Comparison of ENCODE assay signal across 20 cellular contexts in the genomic region with DNA sequence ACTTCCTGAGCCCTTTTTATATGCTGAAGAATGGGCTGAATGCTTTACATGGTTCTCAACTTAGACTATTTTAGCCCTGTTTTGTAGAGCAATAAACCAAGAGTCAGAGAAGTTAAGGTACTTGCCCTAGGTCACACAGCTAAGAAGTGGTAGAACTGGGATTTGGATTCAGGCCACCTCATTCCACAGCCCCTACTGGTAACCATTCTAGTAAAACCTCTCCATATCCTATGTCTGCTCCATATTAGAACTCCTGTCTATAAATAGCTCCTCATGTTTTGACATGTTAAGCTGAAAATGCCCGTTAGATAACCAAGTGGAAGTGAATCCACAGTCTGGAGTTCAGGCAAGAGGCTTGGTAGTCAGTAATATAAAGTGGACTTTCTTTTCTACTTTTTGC.
"Had no signal": no experiment of that assay in that cellular context is flagged by ENCODE, and none has a peak within 500 bp of the region (broad histone marks: within the 10 kb centered on the region; RNA-seq: fewer than 3 reads in every experiment).

No MANE protein-coding gene starts in this region.

- H3K4me3 ChIP-seq: coronary artery, hepatocyte, ovary, prostate gland, right atrium auricular region, skin epidermis, tibial artery had no signal

- H3K27me3 ChIP-seq: hepatocyte, ovary, right atrium auricular region, tibial artery had no signal

- H3K36me3 ChIP-seq: ovary, prostate gland had no signal

- H3K4me2 ChIP-seq: hepatocyte had no signal

- H3K9me3 Mint-ChIP-seq: activated CD4-positive, alpha-beta memory T cell treated with anti-CD3 and anti-CD28 coated beads, Interleukin-2, amount 10 ng/mL, durations not matched to agents 7 days and 5 days; activated CD4-positive, alpha-beta T cell treated with anti-CD3 and anti-CD28 coated beads, Interleukin-2, amount 10 ng/mL, durations not matched to agents 24 days and 14 days; activated naive CD4-positive, alpha-beta T cell treated with anti-CD3 and anti-CD28 coated beads, Interleukin-2, amount 10 ng/mL, durations not matched to agents 7 days and 5 days; activated T-cell treated with anti-CD3 and anti-CD28 coated beads, Interleukin-2, amount 50 U/mL, for 72 hours; brain; natural killer cell treated with Interleukin-12 subunit alpha and Interleukin-12 subunit beta and Interleukin-15 and Interleukin-18, amount 100 ng/mL, for 72 hours; stimulated activated naive CD8-positive, alpha-beta T cell treated with anti-CD3 and anti-CD28 coated beads, Interleukin-15, amount 100 ng/mL, for 72 hours had no signal

- ATAC-seq: activated CD4-positive, CD25-positive, alpha-beta regulatory T cell treated with anti-CD3 and anti-CD28 coated beads, Interleukin-2, amount 50 U/mL, for 24 hours; activated T-cell treated with anti-CD3 and anti-CD28 coated beads, Interleukin-2, amount 50 U/mL, for 72 hours; left ventricle myocardium superior; natural killer cell treated with Interleukin-12 subunit alpha and Interleukin-12 subunit beta and Interleukin-15 and Interleukin-18, amount 100 ng/mL, for 72 hours; stimulated activated naive CD8-positive, alpha-beta T cell treated with anti-CD3 and anti-CD28 coated beads, Interleukin-15, amount 100 ng/mL, for 72 hours had no signal

- H3K9me3 ChIP-seq: ovary, prostate gland, right atrium auricular region, tibial artery had no signal

- H3K36me3 Mint-ChIP-seq: natural killer cell treated with Interleukin-12 subunit alpha and Interleukin-12 subunit beta and Interleukin-15 and Interleukin-18, amount 100 ng/mL, for 72 hours had no signal

- H2AFZ ChIP-seq: hepatocyte had no signal

- H3K4me1 Mint-ChIP-seq: activated CD4-positive, alpha-beta memory T cell treated with anti-CD3 and anti-CD28 coated beads, Interleukin-2, amount 10 ng/mL, durations not matched to agents 7 days and 5 days; activated CD4-positive, alpha-beta T cell treated with anti-CD3 and anti-CD28 coated beads, Interleukin-2, amount 10 ng/mL, durations not matched to agents 24 days and 14 days; activated naive CD4-positive, alpha-beta T cell treated with anti-CD3 and anti-CD28 coated beads, Interleukin-2, amount 10 ng/mL, durations not matched to agents 7 days and 5 days; brain; stimulated activated naive CD8-positive, alpha-beta T cell treated with anti-CD3 and anti-CD28 coated beads, Interleukin-15, amount 100 ng/mL, for 72 hours had no signal

- H3K27ac ChIP-seq: coronary artery, hepatocyte, ovary, prostate gland, right atrium auricular region, skin epidermis, tibial artery, VCaP had no signal

- H3K27ac Mint-ChIP-seq: activated CD4-positive, alpha-beta memory T cell treated with anti-CD3 and anti-CD28 coated beads, Interleukin-2, amount 10 ng/mL, durations not matched to agents 7 days and 5 days; activated CD4-positive, alpha-beta T cell treated with anti-CD3 and anti-CD28 coated beads, Interleukin-2, amount 10 ng/mL, durations not matched to agents 24 days and 14 days; activated naive CD4-positive, alpha-beta T cell treated with anti-CD3 and anti-CD28 coated beads, Interleukin-2, amount 10 ng/mL, durations not matched to agents 7 days and 5 days; activated T-cell treated with anti-CD3 and anti-CD28 coated beads, Interleukin-2, amount 50 U/mL, for 72 hours had no signal

- DNase-seq: activated CD4-positive, alpha-beta memory T cell treated with anti-CD3 and anti-CD28 coated beads, Interleukin-2, amount 10 ng/mL, durations not matched to agents 7 days and 5 days; activated CD4-positive, alpha-beta T cell treated with anti-CD3 and anti-CD28 coated beads, Interleukin-2, amount 10 ng/mL, durations not matched to agents 24 days and 14 days; activated effector memory CD4-positive, alpha-beta T cell treated with Interleukin-2 at 50 U/mL for 16 hours; activated naive CD4-positive, alpha-beta T cell treated with anti-CD3 and anti-CD28 coated beads, Interleukin-2, amount 10 ng/mL, durations not matched to agents 7 days and 5 days; activated T-cell treated with anti-CD3 and anti-CD28 coated beads, Interleukin-2, amount 50 U/mL, for 72 hours; foreskin melanocyte; left ventricle myocardium superior; ovary; stimulated activated CD4-positive, alpha-beta T cell treated with anti-CD3 and anti-CD28 coated beads, Interleukin-1b, Interleukin-23, amount 100 ng/mL, for 48 hours; stimulated activated naive CD8-positive, alpha-beta T cell treated with anti-CD3 and anti-CD28 coated beads, Interleukin-15, amount 100 ng/mL, for 72 hours; tibial artery had no signal

- H3K79me2 ChIP-seq: hepatocyte had no signal

- H3K4me1 ChIP-seq: prostate gland, right atrium auricular region, tibial artery had no signal

- H3K4me3 Mint-ChIP-seq: activated CD4-positive, alpha-beta memory T cell treated with anti-CD3 and anti-CD28 coated beads, Interleukin-2, amount 10 ng/mL, durations not matched to agents 7 days and 5 days; activated CD4-positive, alpha-beta T cell treated with anti-CD3 and anti-CD28 coated beads, Interleukin-2, amount 10 ng/mL, durations not matched to agents 24 days and 14 days; activated naive CD4-positive, alpha-beta T cell treated with anti-CD3 and anti-CD28 coated beads, Interleukin-2, amount 10 ng/mL, durations not matched to agents 7 days and 5 days; activated T-cell treated with anti-CD3 and anti-CD28 coated beads, Interleukin-2, amount 50 U/mL, for 72 hours; brain; natural killer cell treated with Interleukin-12 subunit alpha and Interleukin-12 subunit beta and Interleukin-15 and Interleukin-18, amount 100 ng/mL, for 72 hours; stimulated activated naive CD8-positive, alpha-beta T cell treated with anti-CD3 and anti-CD28 coated beads, Interleukin-15, amount 100 ng/mL, for 72 hours had no signal

- H3K27me3 Mint-ChIP-seq: activated CD4-positive, alpha-beta memory T cell treated with anti-CD3 and anti-CD28 coated beads, Interleukin-2, amount 10 ng/mL, durations not matched to agents 7 days and 5 days; activated CD4-positive, alpha-beta T cell treated with anti-CD3 and anti-CD28 coated beads, Interleukin-2, amount 10 ng/mL, durations not matched to agents 24 days and 14 days; activated naive CD4-positive, alpha-beta T cell treated with anti-CD3 and anti-CD28 coated beads, Interleukin-2, amount 10 ng/mL, durations not matched to agents 7 days and 5 days; brain; natural killer cell treated with Interleukin-12 subunit alpha and Interleukin-12 subunit beta and Interleukin-15 and Interleukin-18, amount 100 ng/mL, for 72 hours; stimulated activated naive CD8-positive, alpha-beta T cell treated with anti-CD3 and anti-CD28 coated beads, Interleukin-15, amount 100 ng/mL, for 72 hours had no signal
